Comparison of ENCODE assay signal across 9 cellular contexts in the genomic region with DNA sequence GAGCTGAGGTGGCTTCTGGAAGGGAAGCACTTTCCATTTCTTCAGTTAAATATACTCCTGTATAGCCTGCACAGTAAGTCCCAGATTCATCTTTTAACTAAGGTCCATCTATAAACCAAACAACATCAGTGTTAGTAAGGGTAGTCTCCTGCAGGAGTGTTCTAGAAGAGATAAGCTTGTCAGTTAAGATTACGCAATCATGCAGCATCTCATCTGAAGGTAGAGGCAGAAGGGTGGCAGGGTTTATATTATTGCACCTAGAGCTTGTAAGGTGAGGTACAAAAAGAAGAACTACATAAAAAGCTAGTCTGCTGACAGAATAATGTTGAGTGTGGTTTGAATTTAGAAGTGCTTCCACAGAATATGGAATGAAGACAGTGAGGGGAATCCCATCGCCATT. TPM values are rescaled to one million over a fixed set of nuclear protein-coding genes. Genes with fewer than 3 reads are reported as not detected.
"Had no signal": no experiment of that assay in that cellular context is flagged by ENCODE, and none has a peak within 500 bp of the region (broad histone marks: within the 10 kb centered on the region; RNA-seq: fewer than 3 reads in every experiment).

No MANE protein-coding gene starts in this region.

- DNase-seq: GM23248, GOT3, H9, HCEC 1CT, KG1 had no signal

- H3K9me3 Mint-ChIP-seq: IgD-negative memory B cell had no signal

- H3K9ac ChIP-seq: GM23248 had no signal

- H3K4me1 Mint-ChIP-seq: H9 had no signal

- H3K4me3 ChIP-seq: GM23248 had no signal

- H3K4me3 Mint-ChIP-seq: H9, IgD-negative memory B cell had no signal

- H3K27ac ChIP-seq: GM23248, HL-60 had no signal

- FAIRE-seq: H54 had no signal

- H3K27ac Mint-ChIP-seq: H9, IgD-negative memory B cell had no signal

- H2AFZ ChIP-seq: GM23248 had no signal

RNA-seq across cellular contexts. Expression of gene NUDT10, which starts 44.0 kb away (rescaled TPM):
- total RNA-seq: HT1080 had no signal
